In the genomic region with DNA sequence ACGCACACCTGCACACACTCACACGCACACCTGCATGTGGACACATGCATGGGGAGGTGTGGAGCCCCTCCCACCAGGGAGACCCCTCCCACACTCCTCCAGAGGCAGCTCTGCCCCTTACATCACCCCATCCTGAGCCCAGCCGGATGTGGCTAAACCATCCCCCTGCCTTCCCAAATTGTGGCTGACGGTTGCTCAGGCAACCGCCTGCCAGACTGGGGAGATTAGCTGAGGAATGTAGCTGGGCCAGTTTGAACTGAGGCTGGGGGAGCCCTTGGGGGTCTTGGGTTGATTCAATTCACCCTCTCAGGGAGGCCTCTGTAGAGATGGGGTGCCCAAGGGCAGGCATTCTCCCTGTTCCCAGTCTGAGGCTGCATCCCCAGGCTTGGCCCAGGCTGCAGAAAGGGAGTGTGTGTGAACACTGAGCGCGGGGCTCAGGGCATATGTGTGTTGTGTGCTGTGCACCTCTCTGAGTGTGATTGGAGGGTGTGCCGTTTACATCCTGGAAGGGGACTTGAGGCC, we compare ENCODE assay signal across 12 cellular contexts.
DNase-seq lines count a peak whose midpoint lies in the region; ATAC-seq lines count a peak whose summit lies in the region.
"Had no signal": no experiment of that assay in that cellular context is flagged by ENCODE, and none has a peak within 500 bp of the region (broad histone marks: within the 10 kb centered on the region; RNA-seq: fewer than 3 reads in every experiment).

No MANE protein-coding gene starts in this region.

- peak overlapping the region; percentile 69 for H3K9ac ChIP-seq in HUES6 (ENCODE audit: low read length)

- H3K4me1 ChIP-seq in HUES6 (ENCODE audit: control insufficient read depth, insufficient read depth, low read length) = peaks cover 34% of the 10 kb centered on the region

- H3K4me3 ChIP-seq in HUES6 (ENCODE audit: low read depth, low read length) = peak overlapping the region; percentile 42

- no peaks in the 10 kb centered on the region for H3K9me3 ChIP-seq in HUES6 (ENCODE audit: control insufficient read depth, insufficient read depth, low read depth, low read length)

- no peaks in the 10 kb centered on the region for H3K36me3 ChIP-seq in HUES6 (ENCODE audit: control insufficient read depth, insufficient read depth, low read length)

- H3K27me3 ChIP-seq in HUES6 (ENCODE audit: control insufficient read depth, insufficient read depth, low read length) = no peaks in the 10 kb centered on the region

- ATAC-seq in HG03460 (IDR thresholded peaks at IDR 0.05; ENCODE audit: unreplicated experiment) = no peak
- no peak for ATAC-seq in GM21737 (IDR thresholded peaks at IDR 0.05; ENCODE audit: unreplicated experiment)

- DNase-seq in AG08395 (ENCODE audit: low spot score) = peak; percentile 64
- peak; percentile 94 for DNase-seq in astrocyte of the hippocampus (ENCODE audit: low read depth, low spot score)
- peak; percentile 97 for DNase-seq in islet precursor cell
- no peak for DNase-seq in substantia nigra (lab: John Stamatoyannopoulos, UW)
- no peak for DNase-seq in DMS153 (lab: John Stamatoyannopoulos, UW)
- DNase-seq: activated T-cell treated with anti-CD3 and anti-CD28 coated beads, Interleukin-2, amount 50 U/mL, for 48 hours; foreskin melanocyte; NCI-H1417 treated with DMSO at 0.1 percent for 48 hours; stimulated activated CD4-positive, alpha-beta T cell treated with anti-CD3 and anti-CD28 coated beads, Interleukin-12 subunit alpha, Interleukin-12 subunit beta, amount 100 ng/mL, for 4 hours had no signal

- H3K27ac ChIP-seq in HUES6 (ENCODE audit: low read depth, low read length) (peak overlapping the region; percentile 75), substantia nigra (ENCODE audit: low read depth, low read length, poor library complexity, severe bottlenecking) (no peak overlapping the region)

Comparison
In these comparisons a context has a peak if more than half of its experiments do, and no peak if none do; other contexts are left out.
1. DNase-seq: peak in AG08395 (single experiment), astrocyte of the hippocampus (single experiment) and islet precursor cell (single experiment); none in substantia nigra (0 of 49) and DMS153 (single experiment).